1 cellular context compared by ENCODE assay signal in genomic region chr19:14405758-14406644, GRCh38.
TF ChIP-seq lines count a peak whose summit lies in the region.

No MANE protein-coding gene starts in this region.

TF ChIP-seq in K562, 482 proteins besides CTCF, POLR2A, EP300 and RAD21 (continued from another document and continues in another):
- TF ChIP-seq, protein P1, sequence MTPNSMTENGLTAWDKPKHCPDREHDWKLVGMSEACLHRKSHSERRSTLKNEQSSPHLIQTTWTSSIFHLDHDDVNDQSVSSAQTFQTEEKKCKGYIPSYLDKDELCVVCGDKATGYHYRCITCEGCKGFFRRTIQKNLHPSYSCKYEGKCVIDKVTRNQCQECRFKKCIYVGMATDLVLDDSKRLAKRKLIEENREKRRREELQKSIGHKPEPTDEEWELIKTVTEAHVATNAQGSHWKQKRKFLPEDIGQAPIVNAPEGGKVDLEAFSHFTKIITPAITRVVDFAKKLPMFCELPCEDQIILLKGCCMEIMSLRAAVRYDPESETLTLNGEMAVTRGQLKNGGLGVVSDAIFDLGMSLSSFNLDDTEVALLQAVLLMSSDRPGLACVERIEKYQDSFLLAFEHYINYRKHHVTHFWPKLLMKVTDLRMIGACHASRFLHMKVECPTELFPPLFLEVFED (CRISPR knock-in tag; conservative IDR thresholded peaks at IDR 0.05) = no peak
- TF ChIP-seq RBM39 (optimal IDR thresholded peaks at IDR 0.05; ENCODE audit: low read depth, low read length) (no peak), RHOXF2B (CRISPR knock-in tag; conservative IDR thresholded peaks at IDR 0.05) (no peak), HES1 (IDR thresholded peaks at IDR 0.05; ENCODE audit: low read depth) (no peak), TAL1 (IDR thresholded peaks at IDR 0.05) (no peak), TOE1 (IDR thresholded peaks at IDR 0.05; ENCODE audit: borderline replicate concordance) (no peak), TOE1 (CRISPR knock-in tag; IDR thresholded peaks at IDR 0.05; ENCODE audit: borderline replicate concordance, low read depth) (no peak), HDAC2 (IDR thresholded peaks at IDR 0.05) (no peak), ARID3A (IDR thresholded peaks at IDR 0.05; ENCODE audit: borderline replicate concordance, low read depth, low read length) (no peak), SP2 (IDR thresholded peaks at IDR 0.05; ENCODE audit: extremely low read depth, low read depth, low read length, poor library complexity, severe bottlenecking) (no peak), POLR2AphosphoS5 (IDR thresholded peaks at IDR 0.05; ENCODE audit: control insufficient read depth, insufficient read depth, low read depth, low read length) (peak; percentile 52; the same call in 1 of the 2 replicates), CC2D1A (IDR thresholded peaks at IDR 0.05) (no peak), HEY1 (CRISPR knock-in tag; IDR thresholded peaks at IDR 0.05; ENCODE audit: borderline replicate concordance) (no peak), ZNF75A (CRISPR knock-in tag; IDR thresholded peaks at IDR 0.05) (no peak), DEAF1 (CRISPR knock-in tag; IDR thresholded peaks at IDR 0.05) (peak; percentile 82), LCOR (CRISPR knock-in tag; IDR thresholded peaks at IDR 0.05) (no peak), MTA2 (IDR thresholded peaks at IDR 0.05; ENCODE audit: low read depth) (no peak), LEF1 (IDR thresholded peaks at IDR 0.05) (no peak), HCFC1 (IDR thresholded peaks at IDR 0.05; ENCODE audit: low read depth, low read length) (peak; percentile 3; the same call in 1 of the 2 replicates), FOXA1 (IDR thresholded peaks at IDR 0.05; ENCODE audit: borderline replicate concordance) (no peak), SRSF3 (IDR thresholded peaks at IDR 0.05; ENCODE audit: insufficient read depth, low read length) (no peak), PTRF (tag; IDR thresholded peaks at IDR 0.05) (no peak), TARDBP (IDR thresholded peaks at IDR 0.05) (no peak), TBP (optimal IDR thresholded peaks at IDR 0.05; ENCODE audit: low read depth, low read length) (peak; percentile 23), STAT6 (CRISPR knock-in tag; IDR thresholded peaks at IDR 0.05) (0 out of 2 replicates have a peak, but pooled peaks have one; percentile 49), SAP30 (IDR thresholded peaks at IDR 0.05; ENCODE audit: borderline replicate concordance, insufficient read depth, low read depth, low read length, poor library complexity, severe bottlenecking) (no peak), TFAM (CRISPR knock-in tag; conservative IDR thresholded peaks at IDR 0.05) (no peak), ZNF586 (CRISPR knock-in tag; conservative IDR thresholded peaks at IDR 0.05) (no peak), ZNF445 (CRISPR knock-in tag; IDR thresholded peaks at IDR 0.05; ENCODE audit: low read depth) (no peak), ZNF274 (IDR thresholded peaks at IDR 0.05; ENCODE audit: borderline replicate concordance, low read depth, low read length) (no peak), ZNF592 (IDR thresholded peaks at IDR 0.05) (no peak), ZEB2 (IDR thresholded peaks at IDR 0.05) (no peak), ZBTB8A (IDR thresholded peaks at IDR 0.05; ENCODE audit: partially characterized antibody) (no peak), HNRNPK (IDR thresholded peaks at IDR 0.05; ENCODE audit: low read depth, low read length, poor library complexity, severe bottlenecking) (peak; percentile 55), TBL1XR1 (IDR thresholded peaks at IDR 0.05; ENCODE audit: low read length in 2 of 2) (no peak), MED1 (CRISPR knock-in tag; IDR thresholded peaks at IDR 0.05; ENCODE audit: borderline replicate concordance) (no peak), GTF2A2 (tag; IDR thresholded peaks at IDR 0.05) (no peak), MEF2A (IDR thresholded peaks at IDR 0.05; ENCODE audit: control insufficient read depth, low read depth, low read length) (no peak), MAFF (IDR thresholded peaks at IDR 0.05; ENCODE audit: low read length) (no peak), BCOR (IDR thresholded peaks at IDR 0.05) (no peak), ZNF140 (CRISPR knock-in tag; IDR thresholded peaks at IDR 0.05) (no peak), ZFX (CRISPR knock-in tag; IDR thresholded peaks at IDR 0.05) (peak; percentile 77), NR2C2 (CRISPR knock-in tag; IDR thresholded peaks at IDR 0.05) (no peak), NR2C2 (tag; IDR thresholded peaks at IDR 0.05) (0 out of 2 replicates have a peak, but pooled peaks have one; percentile 48), HDGF (IDR thresholded peaks at IDR 0.05) (peak; percentile 76; the same call in 1 of the 2 replicates), TAF7 (tag; IDR thresholded peaks at IDR 0.05) (no peak)
- TF ChIP-seq, protein P2, sequence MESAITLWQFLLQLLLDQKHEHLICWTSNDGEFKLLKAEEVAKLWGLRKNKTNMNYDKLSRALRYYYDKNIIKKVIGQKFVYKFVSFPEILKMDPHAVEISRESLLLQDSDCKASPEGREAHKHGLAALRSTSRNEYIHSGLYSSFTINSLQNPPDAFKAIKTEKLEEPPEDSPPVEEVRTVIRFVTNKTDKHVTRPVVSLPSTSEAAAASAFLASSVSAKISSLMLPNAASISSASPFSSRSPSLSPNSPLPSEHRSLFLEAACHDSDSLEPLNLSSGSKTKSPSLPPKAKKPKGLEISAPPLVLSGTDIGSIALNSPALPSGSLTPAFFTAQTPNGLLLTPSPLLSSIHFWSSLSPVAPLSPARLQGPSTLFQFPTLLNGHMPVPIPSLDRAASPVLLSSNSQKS (CRISPR knock-in tag; IDR thresholded peaks at IDR 0.05) = no peak
- TF ChIP-seq, protein P3, sequence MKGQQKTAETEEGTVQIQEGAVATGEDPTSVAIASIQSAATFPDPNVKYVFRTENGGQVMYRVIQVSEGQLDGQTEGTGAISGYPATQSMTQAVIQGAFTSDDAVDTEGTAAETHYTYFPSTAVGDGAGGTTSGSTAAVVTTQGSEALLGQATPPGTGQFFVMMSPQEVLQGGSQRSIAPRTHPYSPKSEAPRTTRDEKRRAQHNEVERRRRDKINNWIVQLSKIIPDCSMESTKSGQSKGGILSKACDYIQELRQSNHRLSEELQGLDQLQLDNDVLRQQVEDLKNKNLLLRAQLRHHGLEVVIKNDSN (CRISPR knock-in tag; IDR thresholded peaks at IDR 0.05) = peak; percentile 22; the same call in 1 of the 2 replicates
- TF ChIP-seq, protein P4, sequence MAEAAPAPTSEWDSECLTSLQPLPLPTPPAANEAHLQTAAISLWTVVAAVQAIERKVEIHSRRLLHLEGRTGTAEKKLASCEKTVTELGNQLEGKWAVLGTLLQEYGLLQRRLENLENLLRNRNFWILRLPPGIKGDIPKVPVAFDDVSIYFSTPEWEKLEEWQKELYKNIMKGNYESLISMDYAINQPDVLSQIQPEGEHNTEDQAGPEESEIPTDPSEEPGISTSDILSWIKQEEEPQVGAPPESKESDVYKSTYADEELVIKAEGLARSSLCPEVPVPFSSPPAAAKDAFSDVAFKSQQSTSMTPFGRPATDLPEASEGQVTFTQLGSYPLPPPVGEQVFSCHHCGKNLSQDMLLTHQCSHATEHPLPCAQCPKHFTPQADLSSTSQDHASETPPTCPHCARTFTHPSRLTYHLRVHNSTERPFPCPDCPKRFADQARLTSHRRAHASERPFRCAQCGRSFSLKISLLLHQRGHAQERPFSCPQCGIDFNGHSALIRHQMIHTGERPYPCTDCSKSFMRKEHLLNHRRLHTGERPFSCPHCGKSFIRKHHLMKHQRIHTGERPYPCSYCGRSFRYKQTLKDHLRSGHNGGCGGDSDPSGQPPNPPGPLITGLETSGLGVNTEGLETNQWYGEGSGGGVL (CRISPR knock-in tag; IDR thresholded peaks at IDR 0.05) = no peak
- TF ChIP-seq, protein P5, sequence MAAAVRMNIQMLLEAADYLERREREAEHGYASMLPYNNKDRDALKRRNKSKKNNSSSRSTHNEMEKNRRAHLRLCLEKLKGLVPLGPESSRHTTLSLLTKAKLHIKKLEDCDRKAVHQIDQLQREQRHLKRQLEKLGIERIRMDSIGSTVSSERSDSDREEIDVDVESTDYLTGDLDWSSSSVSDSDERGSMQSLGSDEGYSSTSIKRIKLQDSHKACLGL (CRISPR knock-in tag; IDR thresholded peaks at IDR 0.05; ENCODE audit: borderline replicate concordance, poor library complexity, severe bottlenecking) = no peak
